ENCODE assay signal across 11 cellular contexts in the genomic region with DNA sequence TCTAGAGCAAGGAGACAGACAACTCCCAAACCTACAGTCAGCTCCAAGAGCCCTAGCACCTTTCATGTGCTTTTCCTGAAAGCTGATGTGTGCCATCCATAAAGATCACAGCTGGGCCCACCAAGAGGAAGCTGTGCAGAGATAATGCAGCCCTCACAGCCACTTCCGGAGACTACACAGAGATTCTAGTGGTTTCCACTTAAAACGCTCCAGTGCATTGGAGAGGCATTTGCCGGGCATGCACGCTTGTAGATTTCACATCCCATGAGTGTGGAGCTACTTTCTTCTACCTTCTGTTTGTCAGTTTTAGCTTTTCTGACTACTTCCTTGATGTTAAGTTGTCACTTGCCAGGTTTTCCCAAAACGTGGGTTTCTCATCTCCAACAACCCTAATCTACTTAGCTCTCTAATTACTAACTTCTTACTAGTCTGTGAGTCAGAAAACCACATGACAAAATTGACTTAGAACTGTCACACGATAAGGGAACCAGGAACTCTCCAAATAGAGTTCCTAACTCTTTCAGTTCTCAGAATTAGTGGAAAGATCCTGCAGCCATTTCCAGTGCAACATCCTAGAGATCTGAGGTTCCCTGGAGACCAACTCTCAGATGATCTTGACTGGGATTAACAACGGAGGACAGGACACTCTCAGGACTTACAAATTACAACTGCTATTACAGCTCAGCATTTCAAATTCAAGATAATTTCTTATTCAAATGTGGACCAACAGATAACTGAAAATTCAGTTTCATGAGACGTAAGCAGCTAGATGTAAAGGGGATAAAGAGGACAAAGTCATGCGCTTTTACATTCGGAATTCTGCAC. TPM values are rescaled to one million over a fixed set of nuclear protein-coding genes. Genes with fewer than 3 reads are reported as not detected.
DNase-seq lines count a peak whose midpoint lies in the region; ATAC-seq and TF ChIP-seq lines count a peak whose summit lies in the region.
"Had no signal": no experiment of that assay in that cellular context is flagged by ENCODE, and none has a peak within 500 bp of the region (broad histone marks: within the 10 kb centered on the region; RNA-seq: fewer than 3 reads in every experiment).

No MANE protein-coding gene starts in this region.

- H2BK20ac ChIP-seq in IMR-90 (ENCODE audit: low read depth, low read length) = no peak overlapping the region

- H3K9me3 Mint-ChIP-seq in T-helper 2 cell treated with Interferon-gamma antibody and Interleukin-4, amounts not matched to agents 5 μg/mL and 100 μg/mL, for 36 hours = no peaks in the 10 kb centered on the region
- no peaks in the 10 kb centered on the region for H3K9me3 Mint-ChIP-seq in chondrocyte (ENCODE audit: low read depth)

- WGBS in IMR-90 (ENCODE audit: extremely low coverage in 2 of 2, insufficient read length in 1 of 2), 2 experiments = 100% methylated on average over 1 of the region's 10 CpGs; no CpG with 5 or more reads in 1 of the 2 experiments

- peak overlapping the region; percentile 41 for H3K27ac Mint-ChIP-seq in T-helper 2 cell treated with Interferon-gamma antibody and Interleukin-4, amounts not matched to agents 5 μg/mL and 100 μg/mL, for 36 hours
- H3K27ac Mint-ChIP-seq in chondrocyte (ENCODE audit: unreplicated experiment) = no peak overlapping the region

- no peak overlapping the region for H2AFZ ChIP-seq in IMR-90 (replicated peaks; ENCODE audit: low read length, poor library complexity)
- H2AFZ ChIP-seq: PC-9 had no signal

- H4K91ac ChIP-seq in IMR-90 (ENCODE audit: insufficient read depth, low read depth, low read length) = no peak overlapping the region

- peaks cover 0 to 57% of the 10 kb centered on the region in 2 experiments; a peak in 2 of 4 replicates for H3K79me1 ChIP-seq in IMR-90 (ENCODE audit: low read depth in 1 of 2, low read length in 2 of 2)

- H3K14ac ChIP-seq in IMR-90 (replicated peaks; ENCODE audit: low read depth, low read length) = no peak overlapping the region

- H3K27ac ChIP-seq in IMR-90 (ENCODE audit: insufficient read depth, low read length) (no peak overlapping the region), lower lobe of right lung (peak overlapping the region; percentile 25)
- H3K27ac ChIP-seq: PC-9, prostate gland had no signal

- peaks cover 11% of the 10 kb centered on the region for H3K4me1 Mint-ChIP-seq in T-helper 2 cell treated with Interferon-gamma antibody and Interleukin-4, amounts not matched to agents 5 μg/mL and 100 μg/mL, for 36 hours (ENCODE audit: low read depth)
- peaks cover 11% of the 10 kb centered on the region for H3K4me1 Mint-ChIP-seq in chondrocyte (ENCODE audit: low read depth)

- POLR2A ChIA-PET in IMR-90 (lab: Charles Lee; ENCODE audit: unreplicated experiment) = interaction anchor here (0.7 kb wide), 1 partner anchor 27 kb away, joined by 3 read pairs; no protein-coding TSS in a partner anchor

- H3K23ac ChIP-seq in IMR-90 (ENCODE audit: low read depth, low read length) = no peak overlapping the region

- H4K20me1 ChIP-seq in IMR-90 (ENCODE audit: insufficient read depth, low read length) = peaks cover 19% of the 10 kb centered on the region; the same call in 1 of the 2 replicates

- dilution Hi-C loops in IMR-90 (cut with HindIII; ENCODE audit: low sequenced_read_pairs, unreplicated experiment) = no loop called here

- DNase-seq in CD1c-positive myeloid dendritic cell (ENCODE audit: extremely low spot score) (peak; percentile 89), IMR-90 (peak; percentile 23), lower lobe of right lung (no peak), DMS 273 (lab: John Stamatoyannopoulos, UW; ENCODE audit: unreplicated experiment) (no peak), chondrocyte (ENCODE audit: low spot score) (no peak), HAP-1 (ENCODE audit: low spot score in 2 of 2) (no peak)
- no peak for DNase-seq in T-helper 2 cell treated with Interferon-gamma antibody and Interleukin-4, amounts not matched to agents 5 μg/mL and 100 μg/mL, for 36 hours (ENCODE audit: low spot score)
- DNase-seq in effector CD4-positive, alpha-beta T cell = no peak
- DNase-seq: Karpas-422, PC-9 had no signal

- TF ChIP-seq CTCF in IMR-90 (conservative IDR thresholded peaks at IDR 0.05; ENCODE audit: low read depth, low read length) (no peak), lower lobe of right lung (IDR thresholded peaks at IDR 0.05) (no peak), chondrocyte (IDR thresholded peaks at IDR 0.05) (no peak)

- no peak for ATAC-seq in IMR-90 (ENCODE audit: low read depth)
- ATAC-seq in lower lobe of right lung = peak; percentile 25 to 31

- no peak overlapping the region for H4K5ac ChIP-seq in IMR-90 (ENCODE audit: low read depth, low read length)

- H2BK120ac ChIP-seq in IMR-90 (ENCODE audit: low read depth, low read length) = no peak overlapping the region

- H2AK9ac ChIP-seq in IMR-90 (replicated peaks; ENCODE audit: low read depth, low read length, poor library complexity) = no peak overlapping the region

- no peaks in the 10 kb centered on the region for H3K36me3 Mint-ChIP-seq in T-helper 2 cell treated with Interferon-gamma antibody and Interleukin-4, amounts not matched to agents 5 μg/mL and 100 μg/mL, for 36 hours (ENCODE audit: low read depth)
- peaks cover 43% of the 10 kb centered on the region for H3K36me3 Mint-ChIP-seq in chondrocyte (ENCODE audit: low read depth)

- no peak for TF ChIP-seq RAD21 in IMR-90 (IDR thresholded peaks at IDR 0.05; ENCODE audit: low read length)

- intact Hi-C loops in IMR-90 (cut with micrococcal nuclease) (no loop called here), lower lobe of right lung (cut with DNase I) (no loop called here)

- no peak for TF ChIP-seq POLR2A in IMR-90 (IDR thresholded peaks at IDR 0.05; ENCODE audit: low read depth, low read length)

- H3K4me3 ChIP-seq in IMR-90 (ENCODE audit: insufficient read depth, low read depth, low read length) = no peak overlapping the region
- H3K4me3 ChIP-seq in lower lobe of right lung = no peak overlapping the region
- no peak overlapping the region for H3K4me3 ChIP-seq in HAP-1
- H3K4me3 ChIP-seq: PC-9, prostate gland had no signal

- H3K36me3 ChIP-seq in IMR-90 (ENCODE audit: control insufficient read depth, insufficient read depth, low read length) = peaks cover 68% of the 10 kb centered on the region
- H3K36me3 ChIP-seq in lower lobe of right lung = peaks cover 79% of the 10 kb centered on the region
- H3K36me3 ChIP-seq in HAP-1 (replicated peaks) = peaks cover 43% of the 10 kb centered on the region

- H3K9ac ChIP-seq in IMR-90 (ENCODE audit: low read depth, low read length) = no peak overlapping the region

- H3K4me1 ChIP-seq in IMR-90 (ENCODE audit: control insufficient read depth, insufficient read depth, low read length) (peaks cover 12% of the 10 kb centered on the region), lower lobe of right lung (peaks cover 68% of the 10 kb centered on the region), HAP-1 (no peaks in the 10 kb centered on the region)
- H3K4me1 ChIP-seq: prostate gland had no signal

- H3K18ac ChIP-seq in IMR-90 (ENCODE audit: low read depth, low read length) = no peak overlapping the region

- no peaks in the 10 kb centered on the region for H3K27me3 ChIP-seq in IMR-90 (ENCODE audit: control insufficient read depth, insufficient read depth, low read length)
- H3K27me3 ChIP-seq in lower lobe of right lung (ENCODE audit: low read depth) = no peaks in the 10 kb centered on the region
- no peaks in the 10 kb centered on the region for H3K27me3 ChIP-seq in HAP-1 (ENCODE audit: low read depth)

- H3K56ac ChIP-seq in IMR-90 (ENCODE audit: extremely low read depth, insufficient read depth, low read length) = no peak overlapping the region

- no TSS peak for BruUV-seq in IMR-90 (replicated peaks; lab: Mats Ljungman, UMichigan)

- CTCF ChIA-PET in IMR-90 (lab: Yijun Ruan, JAX) = interaction anchor here (1.7 kb wide), 1 partner anchor 20 kb away, joined by 4 read pairs; no protein-coding TSS in a partner anchor

- H3K4me3 Mint-ChIP-seq in T-helper 2 cell treated with Interferon-gamma antibody and Interleukin-4, amounts not matched to agents 5 μg/mL and 100 μg/mL, for 36 hours = peak overlapping the region; percentile 32
- no peak overlapping the region for H3K4me3 Mint-ChIP-seq in chondrocyte (ENCODE audit: unreplicated experiment)

- no peak overlapping the region for H3K4ac ChIP-seq in IMR-90 (ENCODE audit: low read depth, low read length)

- H2AK5ac ChIP-seq in IMR-90 (ENCODE audit: low read depth, low read length) = no peak overlapping the region

- H3K9me3 ChIP-seq in IMR-90 (ENCODE audit: control insufficient read depth, insufficient read depth, low read length) = no peaks in the 10 kb centered on the region
- no peaks in the 10 kb centered on the region for H3K9me3 ChIP-seq in lower lobe of right lung
- no peaks in the 10 kb centered on the region for H3K9me3 ChIP-seq in HAP-1
- H3K9me3 ChIP-seq: prostate gland had no signal

- peaks cover 14% of the 10 kb centered on the region for H3K9me1 ChIP-seq in IMR-90 (ENCODE audit: insufficient read depth, low read length)

- in situ Hi-C loops in IMR-90 (cut with MboI; ENCODE audit: low sequenced_read_pairs) = no loop called here
- in situ Hi-C loops in HAP-1 (cut with MboI; ENCODE audit: low sequenced_read_pairs) = no loop called here

- H2BK15ac ChIP-seq in IMR-90 (ENCODE audit: low read depth, low read length) = no peak overlapping the region

- peaks cover 13% of the 10 kb centered on the region for H3K27me3 Mint-ChIP-seq in T-helper 2 cell treated with Interferon-gamma antibody and Interleukin-4, amounts not matched to agents 5 μg/mL and 100 μg/mL, for 36 hours (ENCODE audit: low read depth)
- H3K27me3 Mint-ChIP-seq in chondrocyte (ENCODE audit: low read depth) = no peaks in the 10 kb centered on the region

- H4K8ac ChIP-seq in IMR-90 (ENCODE audit: low read depth in 2 of 2, low read length in 2 of 2) = no peak overlapping the region

- no peak overlapping the region; the same call in 1 of the 2 replicates for H3K4me2 ChIP-seq in IMR-90 (ENCODE audit: low read depth, low read length)
- H3K4me2 ChIP-seq: PC-9 had no signal

- H2BK5ac ChIP-seq in IMR-90 (ENCODE audit: low read depth, low read length, poor library complexity, severe bottlenecking) = no peak overlapping the region

TF ChIP-seq in IMR-90, 13 proteins besides CTCF, POLR2A, EP300 and RAD21:
- TF ChIP-seq FOS (IDR thresholded peaks at IDR 0.05; ENCODE audit: low read depth, low read length) (no peak), CEBPB (IDR thresholded peaks at IDR 0.05; ENCODE audit: low read depth, low read length) (no peak)

RNA-seq across cellular contexts. Expression of a gene that starts 28.6 kb away (rescaled TPM):
- total RNA-seq in IMR-90 (2012; rRNA removed) = 33.5 and 39.2 TPM in 2 replicates
- polyA plus RNA-seq in IMR-90 (2012; rRNA removed) = 72.8 and 79.3 TPM in 2 replicates
- 40.7 and 76.8 TPM in 2 replicates for polyA plus RNA-seq in IMR-90 (2012; cell fraction: cytosol; rRNA removed)
- 20.7 and 30.4 TPM in 2 replicates for polyA plus RNA-seq in IMR-90 (2012; cell fraction: nucleus; rRNA removed; ENCODE audit: low replicate concordance)
- total RNA-seq in lower lobe of right lung = 125 TPM
- 98.3 to 152 TPM (median 147 TPM) in 3 replicates for total RNA-seq in chondrocyte

Comparison
In these comparisons a context has a peak if more than half of its experiments do, and no peak if none do; other contexts are left out.
1. DNase-seq: peak in CD1c-positive myeloid dendritic cell (single experiment) and IMR-90 (single experiment); none in T-helper 2 cell treated with Interferon-gamma antibody and Interleukin-4, amounts not matched to agents 5 μg/mL and 100 μg/mL, for 36 hours (single experiment), lower lobe of right lung (single experiment), DMS 273 (single experiment), effector CD4-positive, alpha-beta T cell (single experiment), chondrocyte (single experiment) and HAP-1 (0 of 2).